In genomic region chr22:50473855-50474671, GRCh38 we compare ENCODE assay signal across 8 cellular contexts. TPM values are rescaled to one million over a fixed set of nuclear protein-coding genes. Genes with fewer than 3 reads are reported as not detected.
DNase-seq lines count a peak whose midpoint lies in the region; ATAC-seq, FAIRE-seq and TF ChIP-seq lines count a peak whose summit lies in the region.

No MANE protein-coding gene starts in this region.

- H3K4me3 Mint-ChIP-seq in progenitor cell of endocrine pancreas (ENCODE audit: low read depth) = peak overlapping the region; percentile 92

- no peak for TF ChIP-seq CTCF in BE2C (IDR thresholded peaks at IDR 0.05; ENCODE audit: low read depth, low read length)
- TF ChIP-seq CTCF in HL-60 (IDR thresholded peaks at IDR 0.05; ENCODE audit: insufficient read depth, low read length) = no peak
- TF ChIP-seq CTCF in progenitor cell of endocrine pancreas (IDR thresholded peaks at IDR 0.05; ENCODE audit: unreplicated experiment) = no peak

- peak overlapping the region; percentile 15; the same call in 1 of the 2 replicates for H3K27ac ChIP-seq in HL-60 (replicated peaks)

- H3K9me3 Mint-ChIP-seq in progenitor cell of endocrine pancreas (ENCODE audit: low read depth) = no peaks in the 10 kb centered on the region

- H3K4me1 Mint-ChIP-seq in progenitor cell of endocrine pancreas (ENCODE audit: low read depth) = peaks cover 25% of the 10 kb centered on the region

- no peak for FAIRE-seq in H54 (lab: Jason Lieb, UNC)

- H3K36me3 Mint-ChIP-seq in progenitor cell of endocrine pancreas (ENCODE audit: insufficient read depth) = peaks cover 1% of the 10 kb centered on the region

- peaks cover 11% of the 10 kb centered on the region for H3K27me3 Mint-ChIP-seq in progenitor cell of endocrine pancreas

- DNase-seq in BE2C (peak; percentile 44), HL-60 (ENCODE audit: low read depth in 1 of 2, low spot score in 1 of 2) (peak in 1 of 2 experiments; percentile 12), germinal center (ENCODE audit: low spot score) (peak; percentile 34), progenitor cell of endocrine pancreas (ENCODE audit: low spot score, unreplicated experiment) (no peak), H54 (ENCODE audit: insufficient read length, low spot score) (no peak)
- DNase-seq in activated CD8-positive, alpha-beta memory T cell treated with anti-CD3 and anti-CD28 coated beads, Interleukin-2, amount 50 U/mL, for 4 hours = peak; percentile 40

- peak overlapping the region; percentile 86 for H3K27ac Mint-ChIP-seq in progenitor cell of endocrine pancreas

- TF ChIP-seq POLR2A in H54 (IDR thresholded peaks at IDR 0.05; ENCODE audit: low read depth, low read length) = no peak

- peaks cover 5% of the 10 kb centered on the region; the same call in 1 of the 2 replicates for H3K36me3 ChIP-seq in BE2C

- H3K27me3 ChIP-seq in BE2C = no peaks in the 10 kb centered on the region
- H3K27me3 ChIP-seq in HL-60 (ENCODE audit: insufficient read depth, poor library complexity, severe bottlenecking) = peaks cover 2% of the 10 kb centered on the region

- ATAC-seq in HG02840 (IDR thresholded peaks at IDR 0.05; ENCODE audit: low FRiP score, unreplicated experiment) = no peak
- ATAC-seq in GM21526 (IDR thresholded peaks at IDR 0.05; ENCODE audit: low FRiP score, unreplicated experiment) = no peak

- H3K4me3 ChIP-seq in BE2C (ENCODE audit: low read depth, low read length) (peak overlapping the region; percentile 74), HL-60 (replicated peaks; ENCODE audit: insufficient read depth, low read length) (peak overlapping the region; percentile 63)

- H3K9me3 ChIP-seq in BE2C = no peaks in the 10 kb centered on the region

- no peaks in the 10 kb centered on the region; the same call in 1 of the 2 replicates for H3K4me1 ChIP-seq in BE2C

RNA-seq across cellular contexts. Expression of gene SBF1, which starts 0.8 kb away (rescaled TPM):
- polyA plus RNA-seq in BE2C (2012; ENCODE audit: insufficient read depth, insufficient read length, low read depth) = 103 TPM
- 86.3 and 96.5 TPM in 2 replicates for total RNA-seq in progenitor cell of endocrine pancreas

RNA-seq across cellular contexts. Expression of gene ADM2, which starts 7.3 kb away (rescaled TPM):
- 13.9 TPM for polyA plus RNA-seq in BE2C (2012; ENCODE audit: insufficient read depth, insufficient read length, low read depth)
- total RNA-seq in progenitor cell of endocrine pancreas = 2.9 and 3.2 TPM in 2 replicates

RNA-seq across cellular contexts. Expression of gene MIOX, which starts 12.6 kb away (rescaled TPM):
- 0.48 TPM for polyA plus RNA-seq in BE2C (2012; ENCODE audit: insufficient read depth, insufficient read length, low read depth)
- 0.69 and 0.98 TPM in 2 replicates for total RNA-seq in progenitor cell of endocrine pancreas

RNA-seq across cellular contexts. Expression of gene LMF2, which starts 33.4 kb away (rescaled TPM):
- 126 TPM for polyA plus RNA-seq in BE2C (2012; ENCODE audit: insufficient read depth, insufficient read length, low read depth)
- total RNA-seq in progenitor cell of endocrine pancreas = 59.0 and 65.5 TPM in 2 replicates

RNA-seq across cellular contexts. Expression of gene NCAPH2, which starts 34.0 kb away (rescaled TPM):
- 201 TPM for polyA plus RNA-seq in BE2C (2012; ENCODE audit: insufficient read depth, insufficient read length, low read depth)
- total RNA-seq in progenitor cell of endocrine pancreas = 61.6 and 66.5 TPM in 2 replicates

Comparison
In these comparisons a context has a peak if more than half of its experiments do, and no peak if none do; other contexts are left out.
1. DNase-seq: peak in BE2C (single experiment), activated CD8-positive, alpha-beta memory T cell treated with anti-CD3 and anti-CD28 coated beads, Interleukin-2, amount 50 U/mL, for 4 hours (single experiment) and germinal center (single experiment); none in progenitor cell of endocrine pancreas (single experiment) and H54 (single experiment).